Comparison of ENCODE assay signal across 24 cellular contexts in genomic region chr2:173713904-173714555, GRCh38.
A peak's percentile ranks its signal among the peaks of the same experiment; 100 is the strongest.
DNase-seq lines count a peak whose midpoint lies in the region; ATAC-seq, FAIRE-seq and TF ChIP-seq lines count a peak whose summit lies in the region.
"Had no signal": no experiment of that assay in that cellular context is flagged by ENCODE, and none has a peak within 500 bp of the region (broad histone marks: within the 10 kb centered on the region; RNA-seq: fewer than 3 reads in every experiment).

No MANE protein-coding gene starts in this region.

- ATAC-seq in activated CD8-positive, alpha-beta T cell treated with anti-CD3 and anti-CD28 coated beads, Interleukin-2, amount 10 ng/mL, durations not matched to agents 7 days and 5 days: no peak
- no peak for ATAC-seq in WTC11
- no peak for ATAC-seq in GM18511 (IDR thresholded peaks at IDR 0.05; ENCODE audit: unreplicated experiment)
- ATAC-seq: HCT116, Right ventricle myocardium inferior, SK-N-SH treated with all-trans-retinoic acid at 6 μM for 48 hours, T-cell had no signal

- peak; percentile 43 for DNase-seq in MM.1S
- peak; percentile 95 for DNase-seq in NCI-H2171 treated with DMSO at 0.1 percent for 48 hours (lab: John Stamatoyannopoulos, UW)
- no peak for DNase-seq in astrocyte (ENCODE audit: low read depth)
- DNase-seq in myocyte (ENCODE audit: low read depth): peak; percentile 22
- no peak for DNase-seq in activated CD8-positive, alpha-beta T cell treated with anti-CD3 and anti-CD28 coated beads, Interleukin-2, amount 10 ng/mL, durations not matched to agents 7 days and 5 days
- DNase-seq in WTC11 (ENCODE audit: low spot score): no peak
- DNase-seq: C1 segment of cervical spinal cord; CD8-positive, alpha-beta memory T cell; DMS153; NCI-H1092; NCI-H1417 treated with DMSO at 0.1 percent for 48 hours; NCI-H187 treated with DMSO at 0.1 percent for 48 hours; NK-92 treated with Interleukin-12 subunit alpha and Interleukin-12 subunit beta, amount 100 ng/mL, for 24 hours; PC-9; SJCRH30; T-cell had no signal

- H3K79me2 ChIP-seq in MM.1S (ENCODE audit: low read length) (no peaks in the 10 kb centered on the region), astrocyte (ENCODE audit: insufficient read depth, low read length) (no peaks in the 10 kb centered on the region)

- no peaks in the 10 kb centered on the region for H3K9me2 ChIP-seq in MM.1S (replicated peaks; ENCODE audit: insufficient read depth, low read length)

- no peaks in the 10 kb centered on the region for H4K20me1 ChIP-seq in MM.1S (ENCODE audit: insufficient read depth, low read length)
- no peaks in the 10 kb centered on the region for H4K20me1 ChIP-seq in astrocyte (ENCODE audit: insufficient read depth, low read length)

- H3K4me3 Mint-ChIP-seq in astrocyte (ENCODE audit: unreplicated experiment): no peak overlapping the region
- no peak overlapping the region for H3K4me3 Mint-ChIP-seq in activated CD8-positive, alpha-beta T cell treated with anti-CD3 and anti-CD28 coated beads, Interleukin-2, amount 10 ng/mL, durations not matched to agents 7 days and 5 days
- H3K4me3 Mint-ChIP-seq in WTC11: no peak overlapping the region
- H3K4me3 Mint-ChIP-seq: CD8-positive, alpha-beta memory T cell; T-cell; T-helper 2 cell treated with Interferon-gamma antibody and Interleukin-4, amounts not matched to agents 5 μg/mL and 100 μg/mL, for 36 hours had no signal

- TF ChIP-seq CTCF in MM.1S (IDR thresholded peaks at IDR 0.05; ENCODE audit: low read length) (no peak), astrocyte (IDR thresholded peaks at IDR 0.05; ENCODE audit: insufficient read depth, low read depth, low read length) (no peak), WTC11 (IDR thresholded peaks at IDR 0.05) (no peak)

- H3K9me3 ChIP-seq in MM.1S (replicated peaks; ENCODE audit: insufficient read depth, low read length) (no peaks in the 10 kb centered on the region), astrocyte (ENCODE audit: insufficient read depth, low read depth, low read length) (no peaks in the 10 kb centered on the region)
- H3K9me3 ChIP-seq: SJCRH30 had no signal

- CTCF ChIA-PET in activated CD8-positive, alpha-beta T cell treated with anti-CD3 and anti-CD28 coated beads, Interleukin-2, amount 10 ng/mL, durations not matched to agents 7 days and 5 days (lab: Charles Lee): no interaction called here
- CTCF ChIA-PET in WTC11 (lab: Charles Lee): no interaction called here

- peaks cover 3% of the 10 kb centered on the region for H3K9me3 Mint-ChIP-seq in astrocyte (ENCODE audit: unreplicated experiment)
- no peaks in the 10 kb centered on the region for H3K9me3 Mint-ChIP-seq in activated CD8-positive, alpha-beta T cell treated with anti-CD3 and anti-CD28 coated beads, Interleukin-2, amount 10 ng/mL, durations not matched to agents 7 days and 5 days (ENCODE audit: insufficient read depth)
- no peaks in the 10 kb centered on the region for H3K9me3 Mint-ChIP-seq in WTC11
- H3K9me3 Mint-ChIP-seq: T-cell; T-helper 2 cell treated with Interferon-gamma antibody and Interleukin-4, amounts not matched to agents 5 μg/mL and 100 μg/mL, for 36 hours had no signal

- H3K27me3 Mint-ChIP-seq in astrocyte (ENCODE audit: low read depth, unreplicated experiment) (peaks cover 10% of the 10 kb centered on the region), WTC11 (ENCODE audit: low read depth) (no peaks in the 10 kb centered on the region; the same call in 1 of the 2 replicates)
- peaks cover 12% of the 10 kb centered on the region for H3K27me3 Mint-ChIP-seq in activated CD8-positive, alpha-beta T cell treated with anti-CD3 and anti-CD28 coated beads, Interleukin-2, amount 10 ng/mL, durations not matched to agents 7 days and 5 days (ENCODE audit: low read depth)

- H3K27ac Mint-ChIP-seq in astrocyte (ENCODE audit: unreplicated experiment): no peak overlapping the region
- H3K27ac Mint-ChIP-seq in activated CD8-positive, alpha-beta T cell treated with anti-CD3 and anti-CD28 coated beads, Interleukin-2, amount 10 ng/mL, durations not matched to agents 7 days and 5 days: no peak overlapping the region
- H3K27ac Mint-ChIP-seq in WTC11: no peak overlapping the region
- H3K27ac Mint-ChIP-seq: CD8-positive, alpha-beta memory T cell; T-cell; T-helper 2 cell treated with Interferon-gamma antibody and Interleukin-4, amounts not matched to agents 5 μg/mL and 100 μg/mL, for 36 hours had no signal

- H3K4me3 ChIP-seq in MM.1S (ENCODE audit: low read length): no peak overlapping the region
- H3K4me3 ChIP-seq in astrocyte (ENCODE audit: insufficient read depth, low read depth, low read length): no peak overlapping the region
- H3K4me3 ChIP-seq: PC-9, SJCRH30 had no signal

- H3K27me3 ChIP-seq in MM.1S (replicated peaks; ENCODE audit: insufficient read depth, low read length) (no peaks in the 10 kb centered on the region), astrocyte (ENCODE audit: insufficient read depth, low read length) (no peaks in the 10 kb centered on the region)
- H3K27me3 ChIP-seq: SJCRH30 had no signal

- H3F3A ChIP-seq in MM.1S (ENCODE audit: insufficient read depth, low read length): no peaks in the 10 kb centered on the region

- no peak overlapping the region for H2AFZ ChIP-seq in MM.1S (ENCODE audit: low read length)
- no peak overlapping the region for H2AFZ ChIP-seq in astrocyte (ENCODE audit: low read depth, low read length)
- H2AFZ ChIP-seq: PC-9 had no signal

- H3K27ac ChIP-seq in MM.1S (ENCODE audit: low read length): no peak overlapping the region
- no peak overlapping the region for H3K27ac ChIP-seq in astrocyte (ENCODE audit: low read depth, low read length)
- H3K27ac ChIP-seq: PC-9, SJCRH30 had no signal

- peak; percentile 39 for FAIRE-seq in astrocyte (lab: Jason Lieb, UNC)
- FAIRE-seq: G401.6, GM12891, GM19239 had no signal

- H3K36me3 ChIP-seq in MM.1S (replicated peaks; ENCODE audit: insufficient read depth, low read length) (no peaks in the 10 kb centered on the region), astrocyte (ENCODE audit: insufficient read depth, low read length) (no peaks in the 10 kb centered on the region)
- H3K36me3 ChIP-seq: SJCRH30 had no signal

- no peaks in the 10 kb centered on the region for H3K4me1 ChIP-seq in MM.1S (ENCODE audit: low read length)
- no peaks in the 10 kb centered on the region for H3K4me1 ChIP-seq in astrocyte (ENCODE audit: insufficient read depth, low read length)

- H3K4me1 Mint-ChIP-seq in astrocyte (ENCODE audit: low read depth, unreplicated experiment): peaks cover 10% of the 10 kb centered on the region
- no peaks in the 10 kb centered on the region for H3K4me1 Mint-ChIP-seq in activated CD8-positive, alpha-beta T cell treated with anti-CD3 and anti-CD28 coated beads, Interleukin-2, amount 10 ng/mL, durations not matched to agents 7 days and 5 days (ENCODE audit: low read depth)
- no peaks in the 10 kb centered on the region for H3K4me1 Mint-ChIP-seq in WTC11
- H3K4me1 Mint-ChIP-seq: CD8-positive, alpha-beta memory T cell; T-cell had no signal

- H3K36me3 Mint-ChIP-seq in astrocyte (ENCODE audit: low read depth, unreplicated experiment) (no peaks in the 10 kb centered on the region), WTC11 (no peaks in the 10 kb centered on the region)
- no peaks in the 10 kb centered on the region for H3K36me3 Mint-ChIP-seq in activated CD8-positive, alpha-beta T cell treated with anti-CD3 and anti-CD28 coated beads, Interleukin-2, amount 10 ng/mL, durations not matched to agents 7 days and 5 days (ENCODE audit: low read depth)
- H3K36me3 Mint-ChIP-seq: CD8-positive, alpha-beta memory T cell; T-cell had no signal

- H3K9ac ChIP-seq in MM.1S (ENCODE audit: low read length) (no peak overlapping the region), astrocyte (ENCODE audit: low read length) (no peak overlapping the region)

- POLR2A ChIA-PET in activated CD8-positive, alpha-beta T cell treated with anti-CD3 and anti-CD28 coated beads, Interleukin-2, amount 10 ng/mL, durations not matched to agents 7 days and 5 days (lab: Charles Lee): no interaction called here
- POLR2A ChIA-PET in WTC11 (lab: Charles Lee): no interaction called here

- H3K4me2 ChIP-seq in MM.1S (ENCODE audit: low read depth, low read length): no peak overlapping the region
- H3K4me2 ChIP-seq in astrocyte (ENCODE audit: low read length): no peak overlapping the region
- H3K4me2 ChIP-seq: PC-9 had no signal

TF ChIP-seq in WTC11, 78 proteins besides CTCF, POLR2A, EP300 and RAD21:
- no peak for TF ChIP-seq GABPB1 (CRISPR knock-in tag; IDR thresholded peaks at IDR 0.05)
TF ChIP-seq in WTC11: peak in this region for 0.

Comparison
In these comparisons a context has a peak if more than half of its experiments do, and no peak if none do; other contexts are left out.
1. DNase-seq: peak in MM.1S (single experiment), NCI-H2171 treated with DMSO at 0.1 percent for 48 hours (single experiment) and myocyte (single experiment); none in astrocyte (single experiment), activated CD8-positive, alpha-beta T cell treated with anti-CD3 and anti-CD28 coated beads, Interleukin-2, amount 10 ng/mL, durations not matched to agents 7 days and 5 days (single experiment) and WTC11 (single experiment).